8 cellular contexts compared by ENCODE assay signal in the genomic region with DNA sequence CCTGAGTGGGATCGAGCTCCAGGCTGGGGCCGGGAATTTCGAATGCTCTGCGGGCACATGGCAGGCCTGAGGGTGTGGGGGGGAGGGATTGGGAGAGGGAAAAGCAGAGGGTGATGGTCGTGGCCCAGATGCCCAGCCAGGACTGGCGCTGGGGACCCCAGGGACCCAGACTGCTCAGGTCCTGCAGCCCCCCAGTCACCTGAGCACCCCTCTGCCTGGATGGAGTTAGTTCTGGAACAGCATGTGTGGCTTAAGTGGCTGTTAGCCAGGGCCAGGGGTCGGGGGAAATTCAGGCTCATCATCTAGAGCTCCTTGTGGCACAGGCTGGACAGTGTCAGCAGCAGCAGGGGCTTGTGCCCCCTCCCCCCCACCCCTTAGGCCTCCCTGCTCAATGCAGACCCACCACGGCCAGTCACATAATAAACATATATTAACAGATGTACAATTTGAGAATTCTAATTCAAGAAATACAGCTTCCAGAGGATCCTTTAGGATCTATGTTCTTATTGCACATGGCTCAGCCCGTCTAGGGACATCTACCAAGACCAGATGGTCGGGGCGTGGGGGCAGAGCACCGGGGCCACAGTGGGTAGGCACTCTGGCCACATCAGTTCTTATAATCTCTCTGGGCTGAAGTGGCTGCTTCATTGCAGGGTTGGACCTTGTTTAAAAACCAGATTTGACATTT. TPM values are rescaled to one million over a fixed set of nuclear protein-coding genes. Genes with fewer than 3 reads are reported as not detected.
DNase-seq lines count a peak whose midpoint lies in the region; ATAC-seq and TF ChIP-seq lines count a peak whose summit lies in the region.

No MANE protein-coding gene starts in this region.

- intact Hi-C loops in right cardiac atrium (cut with DNase I) (loop anchor here in 3 of 4 donors (10.0 kb wide), 6 partner anchors 58 to 368 kb away; partner anchors contain the start of genes ANAPC16 (in 1 of the 3), ASCC1 (in 1 of the 3), CHST3 (in 1 of the 3) and DDIT4 (in 1 of the 3)), spleen (cut with DNase I; ENCODE audit: low total_unique reads) (no loop called here)

- no peaks in the 10 kb centered on the region for H3K27me3 ChIP-seq in right cardiac atrium (ENCODE audit: control insufficient read depth, insufficient read depth)
- H3K27me3 ChIP-seq in spleen (replicated peaks in 1 of 7): no peaks in the 10 kb centered on the region

- H3K27ac ChIP-seq in VCaP (peak overlapping the region; percentile 96), right cardiac atrium (ENCODE audit: low read length) (peak overlapping the region; percentile 61), spleen (peak overlapping the region; percentile 84 to 98 (median 95))

- peaks cover 0 to 39% (median 3%) of the 10 kb centered on the region in 6 donors for H3K36me3 ChIP-seq in spleen

- H3K4me3 ChIP-seq in right cardiac atrium (ENCODE audit: low read length) (no peak overlapping the region), spleen (peak overlapping the region in 1 of 8 donors; percentile 51)

- WGBS in right cardiac atrium: 46% methylated on average over 12 of the region's 12 CpGs
- 28 to 41% (median 39%) methylated on average over 9 to 12 of the region's 12 CpGs for WGBS in spleen, 5 donors

- DNase-seq in HUDEP-2 (lab: John Stamatoyannopoulos, UW; ENCODE audit: unreplicated experiment in 76 of 76) (peak in 52 of 76 experiments; percentile 6 to 72 (median 38)), right cardiac atrium (peak in 1 of 3 donors; percentile 70), spleen (no peak), AML-193 (lab: John Stamatoyannopoulos, UW) (no peak)
- DNase-seq in central memory CD4-positive, alpha-beta T cell: no peak

- H3K4me1 ChIP-seq in right cardiac atrium (ENCODE audit: control insufficient read depth, insufficient read depth, low read length) (peaks cover 45% of the 10 kb centered on the region), spleen (peaks cover 90 to 100% (median 100%) of the 10 kb centered on the region in 6 donors)

- ATAC-seq in right cardiac atrium (no peak), HG02870 (IDR thresholded peaks at IDR 0.05; ENCODE audit: unreplicated experiment) (no peak), GM19455 (IDR thresholded peaks at IDR 0.05; ENCODE audit: unreplicated experiment) (no peak)

- TF ChIP-seq CTCF in VCaP (conservative IDR thresholded peaks at IDR 0.05) (no peak), spleen (IDR thresholded peaks at IDR 0.05 in 8 of 11, conservative IDR thresholded peaks at IDR 0.05 in 3 of 11) (no peak)

- H3K9me3 ChIP-seq in right cardiac atrium (ENCODE audit: control insufficient read depth, low read length) (no peaks in the 10 kb centered on the region), spleen (no peaks in the 10 kb centered on the region)

- no peak for TF ChIP-seq POLR2A in spleen (IDR thresholded peaks at IDR 0.05)

RNA-seq across cellular contexts. Expression of gene DNAJB12, which starts 22.2 kb away (rescaled TPM):
- 10 to 100 TPM; 26.9 to 35.0 (median 30.9) TPM for total RNA-seq in right cardiac atrium
- 25.8 TPM for polyA plus RNA-seq in right cardiac atrium
- total RNA-seq in spleen: 10 to 100 TPM; 32.7 to 55.4 (median 41.6) TPM
- 10 to 100 TPM; 13.6 to 16.5 (median 14.3) TPM for polyA plus RNA-seq in spleen

RNA-seq across cellular contexts. Expression of gene DDIT4, which starts 58.8 kb away (rescaled TPM):
- total RNA-seq in right cardiac atrium (100 to 1,000 TPM in 1 of 4 donors, 10 to 100 TPM in 3; 33.0 to 113 (median 76.5) TPM), spleen (100 to 1,000 TPM; 103 to 308 (median 249) TPM)
- polyA plus RNA-seq in right cardiac atrium (53.6 TPM), spleen (100 to 1,000 TPM in 2 of 3 donors, 10 to 100 TPM in 1; 99.3 to 247 (median 209) TPM)

Comparison
In these comparisons a context has a peak if more than half of its experiments do, and no peak if none do; other contexts are left out.
1. DNase-seq: peak in HUDEP-2 (52 of 76); none in spleen (single experiment), AML-193 (0 of 2) and central memory CD4-positive, alpha-beta T cell (single experiment).
2. Peak in every context shown above with its lines, with median percentiles within 50 percentile points of each other: H3K27ac ChIP-seq.